Comparison of ENCODE assay signal across 8 cellular contexts in the genomic region with DNA sequence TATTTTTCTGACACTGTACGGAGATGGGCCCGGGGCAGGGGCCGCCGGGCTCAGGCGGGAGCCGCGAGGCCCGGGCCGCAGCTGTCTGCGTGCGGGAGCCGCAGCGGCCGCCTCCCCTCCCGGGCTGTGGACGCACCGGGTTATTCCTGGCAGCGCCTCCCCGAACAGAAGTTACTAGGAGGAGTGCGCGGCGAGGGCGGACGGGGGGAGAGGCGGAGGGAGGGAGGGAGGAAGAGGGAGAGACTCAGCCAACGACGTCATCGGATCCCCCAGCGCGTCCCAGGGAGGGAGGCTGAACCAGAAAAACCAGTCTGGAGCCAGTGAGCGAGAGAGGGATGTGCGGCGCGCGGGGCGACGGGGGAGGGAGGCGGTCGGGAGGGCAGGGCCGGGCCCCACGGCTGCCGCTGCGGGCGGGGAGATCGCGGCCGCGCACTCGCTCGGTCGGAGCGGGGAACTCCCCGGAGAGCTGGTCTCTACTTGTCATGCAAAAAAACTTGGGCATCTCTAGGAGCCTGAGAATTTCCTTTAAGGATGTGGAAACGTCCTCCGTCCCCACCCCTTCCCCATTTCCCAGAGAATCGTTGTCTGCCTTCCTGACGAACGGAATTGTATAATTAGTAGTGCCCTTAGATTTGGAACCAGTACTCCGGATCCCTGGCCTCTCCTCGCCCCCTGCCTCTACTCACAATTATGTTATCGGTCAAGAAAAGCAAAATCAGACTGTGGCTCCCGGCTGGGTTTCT. TPM values are rescaled to one million over a fixed set of nuclear protein-coding genes. Genes with fewer than 3 reads are reported as not detected.
DNase-seq lines count a peak whose midpoint lies in the region; ATAC-seq, FAIRE-seq and TF ChIP-seq lines count a peak whose summit lies in the region.

No MANE protein-coding gene starts in this region.

- H3K36me3 ChIP-seq in breast epithelium (no peaks in the 10 kb centered on the region), iPS-20b (ENCODE audit: insufficient read depth, low read depth, low read length) (no peaks in the 10 kb centered on the region), skeletal muscle satellite cell (ENCODE audit: insufficient read depth, low read length) (no peaks in the 10 kb centered on the region)

- TF ChIP-seq CTCF in WI38 (IDR thresholded peaks at IDR 0.05; ENCODE audit: low read depth, low read length) (no peak), breast epithelium (IDR thresholded peaks at IDR 0.05) (no peak)

- H3K27me3 ChIP-seq in breast epithelium = no peaks in the 10 kb centered on the region
- peaks cover 38% of the 10 kb centered on the region for H3K27me3 ChIP-seq in iPS-20b (ENCODE audit: insufficient read depth, low read length)
- no peaks in the 10 kb centered on the region for H3K27me3 ChIP-seq in skeletal muscle satellite cell (ENCODE audit: control insufficient read depth, insufficient read depth, low read length)

- FAIRE-seq in GM12892 (lab: Jason Lieb, UNC) = peak; percentile 87

- H3K4me1 ChIP-seq in breast epithelium (no peaks in the 10 kb centered on the region), iPS-20b (ENCODE audit: insufficient read depth, low read length) (peaks cover 4% of the 10 kb centered on the region; the same call in 1 of the 2 replicates), skeletal muscle satellite cell (ENCODE audit: control insufficient read depth, insufficient read depth, low read length) (peaks cover 32% of the 10 kb centered on the region)

- peak overlapping the region; percentile 76 for H3K9ac ChIP-seq in iPS-20b (ENCODE audit: low read depth, low read length)
- H3K9ac ChIP-seq in skeletal muscle satellite cell (ENCODE audit: low read depth, low read length) = peak overlapping the region; percentile 99

- peak overlapping the region; percentile 100 for H3K27ac ChIP-seq in breast epithelium
- H3K27ac ChIP-seq in iPS-20b (ENCODE audit: low read length) = no peak overlapping the region

- peak overlapping the region; percentile 95 for H3K4me3 ChIP-seq in WI38 (ENCODE audit: low read depth, low read length)
- peak overlapping the region; percentile 87 to 99 (median 95) for H3K4me3 ChIP-seq in breast epithelium
- H3K4me3 ChIP-seq in iPS-20b (ENCODE audit: low read length) = peak overlapping the region; percentile 92
- peak overlapping the region; percentile 98 for H3K4me3 ChIP-seq in skeletal muscle satellite cell (ENCODE audit: low read length)

- ATAC-seq in HG02885 (IDR thresholded peaks at IDR 0.05; ENCODE audit: poor library complexity, unreplicated experiment) (peak; percentile 30), HG03469 (IDR thresholded peaks at IDR 0.05; ENCODE audit: unreplicated experiment) (no peak)

- intact Hi-C loops in breast epithelium (cut with DNase I; ENCODE audit: low total_unique reads) = loop anchor here (5.0 kb wide), 1 partner anchor 896 kb away; a partner anchor contains a TSS

- DNase-seq in GM12892 (ENCODE audit: insufficient read length) (peak; percentile 45), NCI-H2081 treated with DMSO at 0.1 percent for 48 hours (lab: John Stamatoyannopoulos, UW) (peak; percentile 62), breast epithelium (ENCODE audit: low spot score in 2 of 2) (peak; percentile 98)

- TF ChIP-seq POLR2A in GM12892 (IDR thresholded peaks at IDR 0.05; ENCODE audit: low read depth, low read length) = 0 out of 2 replicates have a peak, but pooled peaks have one; percentile 34
- TF ChIP-seq POLR2A in breast epithelium (IDR thresholded peaks at IDR 0.05) = no peak

- H3K9me3 ChIP-seq in breast epithelium (no peaks in the 10 kb centered on the region), iPS-20b (ENCODE audit: insufficient read depth, low read depth, low read length) (no peaks in the 10 kb centered on the region), skeletal muscle satellite cell (replicated peaks; ENCODE audit: low read length) (no peaks in the 10 kb centered on the region)

- H3K4me2 ChIP-seq in skeletal muscle satellite cell (ENCODE audit: low read length) = peak overlapping the region; percentile 97

RNA-seq across cellular contexts. Expression of a gene that starts 1.4 kb away (rescaled TPM):
- 4.5 TPM for polyA plus RNA-seq in GM12892 (2012; ENCODE audit: missing spikeins)
- 10 to 100 TPM; 20.6 to 25.0 (median 23.9) TPM for total RNA-seq in breast epithelium
- total RNA-seq in skeletal muscle satellite cell (2012; rRNA removed) = 10.9 and 12.2 TPM in 2 replicates

Comparison
In these comparisons a context has a peak if more than half of its experiments do, and no peak if none do; other contexts are left out.
1. DNase-seq: peak in every context shown above with its lines; median percentile 98 in breast epithelium; 62 in NCI-H2081 treated with DMSO at 0.1 percent for 48 hours; 45 in GM12892.